Comparison of ENCODE assay signal across 20 cellular contexts in the genomic region with DNA sequence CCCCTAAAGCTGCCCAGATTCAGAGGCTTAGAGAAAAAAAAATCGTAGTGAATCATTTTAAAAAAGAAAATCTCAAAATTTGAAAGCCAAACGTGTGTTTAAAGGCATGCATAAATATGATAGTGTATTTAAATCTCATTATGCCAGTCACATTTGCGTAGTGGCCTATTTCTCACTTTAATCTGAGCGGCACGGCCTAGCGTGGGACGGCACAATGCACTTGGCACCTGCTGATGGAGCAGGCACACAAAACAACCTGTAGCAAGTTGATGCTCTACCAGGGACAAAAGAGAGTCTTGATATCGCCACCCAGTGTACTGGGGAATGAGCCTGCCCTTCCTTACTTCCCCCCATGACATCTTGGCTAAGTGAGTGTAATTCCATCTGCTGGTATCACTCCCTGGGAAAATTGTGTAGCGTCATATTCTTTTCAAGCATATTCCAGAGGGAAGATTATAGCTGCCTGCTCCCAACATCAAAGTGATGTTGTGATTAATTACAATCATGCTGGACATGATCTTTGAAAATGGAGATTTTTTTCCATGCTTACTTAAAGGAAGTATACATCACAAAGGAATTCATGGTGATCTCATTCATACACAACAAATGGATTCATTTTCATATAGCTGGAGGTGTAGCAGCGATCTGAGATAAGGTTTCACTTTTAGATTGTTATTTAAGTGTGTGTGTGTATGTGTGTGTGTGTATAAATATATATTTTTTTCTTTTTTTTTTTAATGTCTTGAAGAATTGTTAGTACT.
"Had no signal": no experiment of that assay in that cellular context is flagged by ENCODE, and none has a peak within 500 bp of the region (broad histone marks: within the 10 kb centered on the region; RNA-seq: fewer than 3 reads in every experiment).

No MANE protein-coding gene starts in this region.

- H3K9ac ChIP-seq: neural progenitor cell had no signal

- H3K4me3 ChIP-seq: mucosa of descending colon, neural progenitor cell, prostate gland, right atrium auricular region, tibial artery, uterus had no signal

- DNase-seq: activated CD4-positive, alpha-beta T cell treated with anti-CD3 and anti-CD28 coated beads, Interleukin-2, amount 10 ng/mL, durations not matched to agents 7 days and 5 days; activated CD8-positive, alpha-beta memory T cell treated with anti-CD3 and anti-CD28 coated beads, Interleukin-2, amount 50 U/mL, for 4 hours; activated effector memory CD4-positive, alpha-beta T cell treated with Interleukin-2 at 50 U/mL for 16 hours; activated naive CD4-positive, alpha-beta T cell treated with anti-CD3 and anti-CD28 coated beads, Interleukin-2, amount 10 ng/mL, durations not matched to agents 7 days and 5 days; activated naive CD8-positive, alpha-beta T cell treated with anti-CD3 and anti-CD28 coated beads, Interleukin-2, amount 50 U/mL, for 24 hours; activated T-cell treated with anti-CD3 and anti-CD28 coated beads, Interleukin-2, amount 50 U/mL, for 4 hours; effector CD8-positive, alpha-beta T cell; foreskin melanocyte; mucosa of descending colon; naive B cell; stimulated activated naive CD8-positive, alpha-beta T cell treated with anti-CD3 and anti-CD28 coated beads, Interleukin-15, Interleukin-2, amounts not matched to agents 100 U/mL and 50 U/mL, for 24 hours; substantia nigra; T-helper 1 cell; T-helper 9 cell; tibial artery; uterus had no signal

- H2AFZ ChIP-seq: neural progenitor cell had no signal

- H3K4me2 ChIP-seq: neural progenitor cell had no signal

- H3K27me3 ChIP-seq: neural progenitor cell, right atrium auricular region, tibial artery, uterus had no signal

- H3K9me3 ChIP-seq: mucosa of descending colon, prostate gland, right atrium auricular region, tibial artery, uterus had no signal

- H3K36me3 ChIP-seq: neural progenitor cell, prostate gland, right atrium auricular region, tibial artery, uterus had no signal

- H3K4me1 ChIP-seq: prostate gland, tibial artery, uterus had no signal

- H3K27ac ChIP-seq: epithelial cell of prostate, neural progenitor cell, prostate gland, right atrium auricular region, tibial artery, uterus had no signal
